Comparison of ENCODE assay signal across 14 cellular contexts in genomic region chr2:130159376-130159775, GRCh38. TPM values are rescaled to one million over a fixed set of nuclear protein-coding genes. Genes with fewer than 3 reads are reported as not detected.
DNase-seq lines count a peak whose midpoint lies in the region; ATAC-seq and TF ChIP-seq lines count a peak whose summit lies in the region.
"Not testable (repeated sequence)": the region's sequence is repeated elsewhere in the genome, so short reads cannot be mapped to it uniquely, and the experiment has no call there.
"Had no signal": no experiment of that assay in that cellular context is flagged by ENCODE, and none has a peak within 500 bp of the region (broad histone marks: within the 10 kb centered on the region; RNA-seq: fewer than 3 reads in every experiment).

No MANE protein-coding gene starts in this region.

- H3K36me3 ChIP-seq in BLaER1 = peaks cover 63% of the 10 kb centered on the region
- H3K36me3 ChIP-seq in thyroid gland = peaks cover 12 to 15% of the 10 kb centered on the region in 2 donors

- not testable (repeated sequence) for H3K9me3 Mint-ChIP-seq in naive B cell; stimulated activated memory B cell treated with anti-CD40 and anti-IgM and Interleukin-4, amounts not matched to agents 10 μg/mL and 1 μg/mL and 100 μg/mL, for 72 hours

- H3K4me2 ChIP-seq in BLaER1 = peak overlapping the region; percentile 86

- H3K27ac ChIP-seq in BLaER1 = not testable (repeated sequence)
- peak overlapping the region; percentile 90 to 99 (median 95) for H3K27ac ChIP-seq in thyroid gland

- in situ Hi-C loops in Caki2 (cut with HindIII; ENCODE audit: low pct_unique_long_range_greater_than_20kb, low sequenced_read_pairs) = not testable (repeated sequence)

- not testable (repeated sequence) for TF ChIP-seq POLR2A in thyroid gland (IDR thresholded peaks at IDR 0.05)

- H3K9ac ChIP-seq in BLaER1 = not testable (repeated sequence)

- H3K4me3 ChIP-seq in BLaER1; thyroid gland (replicated peaks in 1 of 3): not testable (repeated sequence)

- H3K9me3 ChIP-seq in BLaER1; T-helper 17 cell (ENCODE audit: control insufficient read depth, low read length, poor library complexity, severe bottlenecking); thyroid gland: not testable (repeated sequence)

- H3K4me3 Mint-ChIP-seq in T-helper 17 cell; naive B cell; stimulated activated memory B cell treated with anti-CD40 and anti-IgM and Interleukin-4, amounts not matched to agents 10 μg/mL and 1 μg/mL and 100 μg/mL, for 72 hours: not testable (repeated sequence)

- intact Hi-C loops in thyroid gland (cut with DNase I) = loop anchor here (5.0 kb wide), 1 partner anchor 173 kb away; no protein-coding TSS in a partner anchor

- H3K4me1 ChIP-seq in BLaER1 = peaks cover 56% of the 10 kb centered on the region
- peaks cover 42 to 59% of the 10 kb centered on the region in 2 donors for H3K4me1 ChIP-seq in thyroid gland

- H3K27ac Mint-ChIP-seq in T-helper 17 cell (peak overlapping the region; percentile 9), naive B cell (peak overlapping the region; percentile 54 to 98 (median 82))
- peak overlapping the region; percentile 4 for H3K27ac Mint-ChIP-seq in stimulated activated memory B cell treated with anti-CD40 and anti-IgM and Interleukin-4, amounts not matched to agents 10 μg/mL and 1 μg/mL and 100 μg/mL, for 72 hours

- not testable (repeated sequence) for H3K27me3 Mint-ChIP-seq in T-helper 17 cell; naive B cell; stimulated activated memory B cell treated with anti-CD40 and anti-IgM and Interleukin-4, amounts not matched to agents 10 μg/mL and 1 μg/mL and 100 μg/mL, for 72 hours

- H3K36me3 Mint-ChIP-seq in T-helper 17 cell (ENCODE audit: low read depth); naive B cell: not testable (repeated sequence)
- H3K36me3 Mint-ChIP-seq in stimulated activated memory B cell treated with anti-CD40 and anti-IgM and Interleukin-4, amounts not matched to agents 10 μg/mL and 1 μg/mL and 100 μg/mL, for 72 hours = peaks cover 39% of the 10 kb centered on the region

- not testable (repeated sequence) for H3K4me1 Mint-ChIP-seq in T-helper 17 cell
- peaks cover 25 to 37% (median 25%) of the 10 kb centered on the region in 3 donors for H3K4me1 Mint-ChIP-seq in naive B cell
- peaks cover 42% of the 10 kb centered on the region for H3K4me1 Mint-ChIP-seq in stimulated activated memory B cell treated with anti-CD40 and anti-IgM and Interleukin-4, amounts not matched to agents 10 μg/mL and 1 μg/mL and 100 μg/mL, for 72 hours

- not testable (repeated sequence) for H3K27me3 ChIP-seq in BLaER1, thyroid gland

- peak; percentile 44 for DNase-seq in Caki2 (ENCODE audit: low read depth)
- not testable (repeated sequence) for DNase-seq in T-helper 17 cell, naive B cell
- DNase-seq in left kidney (ENCODE audit: low read depth, low spot score) = peak; percentile 21
- DNase-seq in thyroid gland = peak; percentile 72 to 77

- not testable (repeated sequence) for TF ChIP-seq CTCF in thyroid gland (IDR thresholded peaks at IDR 0.05)

- ATAC-seq in T-helper 17 cell; naive B cell (ENCODE audit: low read depth in 2 of 2); stimulated activated memory B cell treated with anti-CD40 and anti-IgM and Interleukin-4, amounts not matched to agents 10 μg/mL and 1 μg/mL and 100 μg/mL, for 72 hours: not testable (repeated sequence)

- WGBS in thyroid gland, 2 donors = 35 to 51% methylated on average over 4 of the region's 4 CpGs

- peaks cover 81% of the 10 kb centered on the region for H4K20me1 ChIP-seq in BLaER1

RNA-seq across cellular contexts. Expression of gene CCDC74B, which starts 14.5 kb away (rescaled TPM):
- 19.9 and 37.3 TPM in 2 replicates for total RNA-seq in Caki2 (2014; rRNA removed; shearing (Covaris generic); ENCODE audit: low replicate concordance)
- total RNA-seq in T-helper 17 cell (under 1 TPM; 0.21 to 0.99 TPM), thyroid gland (10 to 100 TPM in 3 of 4 donors, 1 to 10 TPM in 1; 9.8 to 35.1 (median 19.1) TPM)
- polyA plus RNA-seq in naive B cell (ENCODE audit: low read depth in 6 of 6) = not detected

RNA-seq across cellular contexts. Expression of gene SMPD4, which starts 22.0 kb away (rescaled TPM):
- total RNA-seq in Caki2 (2014; rRNA removed; shearing (Covaris generic); ENCODE audit: low replicate concordance) = 38.0 and 46.7 TPM in 2 replicates
- total RNA-seq in T-helper 17 cell (10 to 100 TPM; 67.6 to 83.3 TPM), thyroid gland (10 to 100 TPM; 34.1 to 74.6 (median 59.0) TPM)
- polyA plus RNA-seq in naive B cell (ENCODE audit: low read depth in 6 of 6) = 10 to 100 TPM; 20.2 to 41.4 (median 27.7) TPM

RNA-seq across cellular contexts. Expression of gene MZT2B, which starts 22.7 kb away (rescaled TPM):
- total RNA-seq in Caki2 (2014; rRNA removed; shearing (Covaris generic); ENCODE audit: low replicate concordance) = 330 and 444 TPM in 2 replicates
- total RNA-seq in T-helper 17 cell (100 to 1,000 TPM; 193 to 211 TPM), thyroid gland (100 to 1,000 TPM; 135 to 237 (median 221) TPM)
- polyA plus RNA-seq in naive B cell (ENCODE audit: low read depth in 6 of 6) = 100 to 1,000 TPM; 118 to 165 (median 141) TPM

RNA-seq across cellular contexts. Expression of gene POTEF, which starts 30.4 kb away (rescaled TPM):
- 1.8 and 6.4 TPM in 2 replicates for total RNA-seq in Caki2 (2014; rRNA removed; shearing (Covaris generic); ENCODE audit: low replicate concordance)
- not detected for total RNA-seq in T-helper 17 cell
- polyA plus RNA-seq in naive B cell (ENCODE audit: low read depth in 6 of 6) = not detected
- under 1 TPM in 1 of 4 donors, not detected in 3; 0.27 TPM for total RNA-seq in thyroid gland
- total RNA-seq: A673; CD4-positive, alpha-beta T cell; CD8-positive, alpha-beta T cell; GM12878 had no signal
- polyA plus RNA-seq: AG04450, BJ had no signal

RNA-seq across cellular contexts. Expression of gene TUBA3E, which starts 38.9 kb away (rescaled TPM):
- total RNA-seq in Caki2 (2014; rRNA removed; shearing (Covaris generic); ENCODE audit: low replicate concordance) = not detected in 2 replicates
- not detected for total RNA-seq in T-helper 17 cell
- polyA plus RNA-seq in naive B cell (ENCODE audit: low read depth in 6 of 6) = not detected
- under 1 TPM in 1 of 4 donors, not detected in 3; 0.27 TPM for total RNA-seq in thyroid gland
- total RNA-seq: A673; CD4-positive, alpha-beta T cell; CD8-positive, alpha-beta T cell; G401; GM12878 had no signal
- polyA plus RNA-seq: AG04450, BJ, GM12878 had no signal

Comparison
In these comparisons a context has a peak if more than half of its experiments do, and no peak if none do; other contexts are left out.
1. H3K27ac Mint-ChIP-seq: peak in every context shown above with its lines; median percentile 82 in naive B cell; 9 in T-helper 17 cell; 4 in stimulated activated memory B cell treated with anti-CD40 and anti-IgM and Interleukin-4, amounts not matched to agents 10 μg/mL and 1 μg/mL and 100 μg/mL, for 72 hours.
2. RNA of gene CCDC74B, which starts 14.5 kb away (total RNA-seq): 19.9 to 37.3 TPM in Caki2 and 9.8 to 35.1 TPM in thyroid gland; 0.21 to 0.99 TPM in T-helper 17 cell; every median in the first group is over 4 times any median in the second.